ENCODE assay signal across 1 cellular context in the genomic region with DNA sequence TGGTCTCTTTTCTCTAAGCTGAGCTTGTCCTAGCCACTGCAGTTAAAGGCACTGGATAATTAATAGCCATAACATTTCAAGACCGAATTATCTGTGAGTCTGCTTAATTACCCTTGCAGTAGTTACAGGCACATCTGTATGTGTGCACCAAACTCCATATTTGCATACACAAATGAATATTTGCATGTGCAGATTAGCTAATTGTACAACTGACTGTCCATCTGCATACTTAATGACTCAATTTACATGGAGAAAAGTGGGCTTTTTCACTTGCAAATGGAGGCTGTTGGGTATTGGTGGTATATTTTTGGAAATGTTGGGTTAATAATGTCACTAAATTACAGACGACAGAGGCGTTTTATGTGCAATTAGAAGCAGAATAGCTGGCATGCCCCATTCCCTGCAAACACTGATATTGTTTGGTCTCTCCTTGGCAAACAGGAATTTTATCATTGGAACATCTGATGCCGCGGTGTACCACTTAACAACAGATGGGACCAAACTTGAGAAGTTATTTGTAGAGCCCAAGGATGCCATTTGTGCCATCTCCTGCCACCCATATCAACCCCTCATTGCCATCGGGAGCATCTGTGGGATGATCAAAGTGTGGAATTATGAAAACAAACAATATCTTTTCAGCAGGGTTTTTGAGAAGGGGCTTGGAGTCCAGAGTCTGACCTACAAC.
TF ChIP-seq lines count a peak whose summit lies in the region.

No MANE protein-coding gene starts in this region.

TF ChIP-seq in GM23338, 12 proteins besides CTCF, POLR2A, EP300 and RAD21 (continued from another document):
- TF ChIP-seq ZNF462 (CRISPR knock-in tag; IDR thresholded peaks at IDR 0.05) (no peak), STAT1 (IDR thresholded peaks at IDR 0.05; ENCODE audit: unreplicated experiment) (no peak), POLR2AphosphoS5 (IDR thresholded peaks at IDR 0.05; ENCODE audit: low read depth) (no peak), EZH2phosphoT487 (IDR thresholded peaks at IDR 0.05; ENCODE audit: unreplicated experiment) (no peak), ZNF114 (CRISPR knock-in tag; IDR thresholded peaks at IDR 0.05) (no peak), CREB1 (CRISPR knock-in tag; IDR thresholded peaks at IDR 0.05; ENCODE audit: low read depth) (no peak), ZNF331 (CRISPR knock-in tag; IDR thresholded peaks at IDR 0.05; ENCODE audit: low read depth) (no peak), EZH2 (IDR thresholded peaks at IDR 0.05; ENCODE audit: low read depth, unreplicated experiment) (no peak), NANOG (IDR thresholded peaks at IDR 0.05; ENCODE audit: borderline replicate concordance) (no peak)
- TF ChIP-seq, protein P1, sequence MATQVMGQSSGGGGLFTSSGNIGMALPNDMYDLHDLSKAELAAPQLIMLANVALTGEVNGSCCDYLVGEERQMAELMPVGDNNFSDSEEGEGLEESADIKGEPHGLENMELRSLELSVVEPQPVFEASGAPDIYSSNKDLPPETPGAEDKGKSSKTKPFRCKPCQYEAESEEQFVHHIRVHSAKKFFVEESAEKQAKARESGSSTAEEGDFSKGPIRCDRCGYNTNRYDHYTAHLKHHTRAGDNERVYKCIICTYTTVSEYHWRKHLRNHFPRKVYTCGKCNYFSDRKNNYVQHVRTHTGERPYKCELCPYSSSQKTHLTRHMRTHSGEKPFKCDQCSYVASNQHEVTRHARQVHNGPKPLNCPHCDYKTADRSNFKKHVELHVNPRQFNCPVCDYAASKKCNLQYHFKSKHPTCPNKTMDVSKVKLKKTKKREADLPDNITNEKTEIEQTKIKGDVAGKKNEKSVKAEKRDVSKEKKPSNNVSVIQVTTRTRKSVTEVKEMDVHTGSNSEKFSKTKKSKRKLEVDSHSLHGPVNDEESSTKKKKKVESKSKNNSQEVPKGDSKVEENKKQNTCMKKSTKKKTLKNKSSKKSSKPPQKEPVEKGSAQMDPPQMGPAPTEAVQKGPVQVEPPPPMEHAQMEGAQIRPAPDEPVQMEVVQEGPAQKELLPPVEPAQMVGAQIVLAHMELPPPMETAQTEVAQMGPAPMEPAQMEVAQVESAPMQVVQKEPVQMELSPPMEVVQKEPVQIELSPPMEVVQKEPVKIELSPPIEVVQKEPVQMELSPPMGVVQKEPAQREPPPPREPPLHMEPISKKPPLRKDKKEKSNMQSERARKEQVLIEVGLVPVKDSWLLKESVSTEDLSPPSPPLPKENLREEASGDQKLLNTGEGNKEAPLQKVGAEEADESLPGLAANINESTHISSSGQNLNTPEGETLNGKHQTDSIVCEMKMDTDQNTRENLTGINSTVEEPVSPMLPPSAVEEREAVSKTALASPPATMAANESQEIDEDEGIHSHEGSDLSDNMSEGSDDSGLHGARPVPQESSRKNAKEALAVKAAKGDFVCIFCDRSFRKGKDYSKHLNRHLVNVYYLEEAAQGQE (IDR thresholded peaks at IDR 0.05; ENCODE audit: unreplicated experiment) = no peak
- TF ChIP-seq, protein P2, sequence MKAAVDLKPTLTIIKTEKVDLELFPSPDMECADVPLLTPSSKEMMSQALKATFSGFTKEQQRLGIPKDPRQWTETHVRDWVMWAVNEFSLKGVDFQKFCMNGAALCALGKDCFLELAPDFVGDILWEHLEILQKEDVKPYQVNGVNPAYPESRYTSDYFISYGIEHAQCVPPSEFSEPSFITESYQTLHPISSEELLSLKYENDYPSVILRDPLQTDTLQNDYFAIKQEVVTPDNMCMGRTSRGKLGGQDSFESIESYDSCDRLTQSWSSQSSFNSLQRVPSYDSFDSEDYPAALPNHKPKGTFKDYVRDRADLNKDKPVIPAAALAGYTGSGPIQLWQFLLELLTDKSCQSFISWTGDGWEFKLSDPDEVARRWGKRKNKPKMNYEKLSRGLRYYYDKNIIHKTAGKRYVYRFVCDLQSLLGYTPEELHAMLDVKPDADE (IDR thresholded peaks at IDR 0.05) = no peak
